In the genomic region with DNA sequence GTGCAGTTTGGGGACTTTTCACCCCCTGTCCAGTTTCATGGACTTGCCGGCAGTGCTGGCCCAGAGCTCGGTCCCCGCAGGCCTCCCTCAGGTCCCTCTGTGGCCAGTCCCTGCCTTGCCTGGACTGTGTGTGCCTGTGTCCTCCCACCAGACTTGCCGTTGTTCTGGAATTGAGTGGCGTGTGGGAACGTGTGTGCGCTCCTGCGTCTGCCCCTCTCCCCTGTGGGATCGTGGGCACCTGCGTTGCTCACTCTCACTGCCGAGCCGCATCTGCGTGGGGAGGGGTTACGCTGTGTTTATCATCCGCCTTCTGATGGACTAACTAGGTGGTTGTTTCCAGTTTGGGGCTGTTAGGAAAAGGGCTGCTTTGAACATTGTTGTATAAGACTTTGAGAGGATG, we compare ENCODE assay signal across 15 cellular contexts. TPM values are rescaled to one million over a fixed set of nuclear protein-coding genes. Genes with fewer than 3 reads are reported as not detected.
DNase-seq lines count a peak whose midpoint lies in the region; TF ChIP-seq lines count a peak whose summit lies in the region.
"Had no signal": no experiment of that assay in that cellular context is flagged by ENCODE, and none has a peak within 500 bp of the region (broad histone marks: within the 10 kb centered on the region; RNA-seq: fewer than 3 reads in every experiment).

No MANE protein-coding gene starts in this region.

- H3K9ac ChIP-seq in GM23248 (peak overlapping the region; percentile 75), SK-N-MC (ENCODE audit: insufficient read length) (no peak overlapping the region), fibroblast of lung (ENCODE audit: insufficient read depth, low read length) (no peak overlapping the region)

- H3K4me2 ChIP-seq in GM23248 (ENCODE audit: unreplicated experiment), result peak overlapping the region; percentile 62
- peak overlapping the region; percentile 83 for H3K4me2 ChIP-seq in fibroblast of lung (ENCODE audit: extremely low read depth, insufficient read depth, low read length)

- H4K20me1 ChIP-seq in GM23248 (ENCODE audit: insufficient read depth) (no peaks in the 10 kb centered on the region; the same call in 1 of the 2 replicates), fibroblast of lung (ENCODE audit: control insufficient read depth, extremely low read depth, insufficient read depth, low read length) (no peaks in the 10 kb centered on the region)

- in situ Hi-C loops in GM23248 (cut with MboI), result no loop called here

- H3K79me2 ChIP-seq in GM23248 (ENCODE audit: insufficient read depth), result peaks cover 91% of the 10 kb centered on the region
- peaks cover 53% of the 10 kb centered on the region for H3K79me2 ChIP-seq in fibroblast of lung (ENCODE audit: control insufficient read depth, insufficient read depth, low read length)

- H3K9me3 ChIP-seq in GM23248 (ENCODE audit: low read depth) (no peaks in the 10 kb centered on the region), SK-N-MC (ENCODE audit: low read depth, low read length) (no peaks in the 10 kb centered on the region), fibroblast of lung (ENCODE audit: control insufficient read depth, insufficient read depth, low read depth, low read length) (no peaks in the 10 kb centered on the region)
- H3K9me3 ChIP-seq: gastrocnemius medialis, right lobe of liver had no signal

- TF ChIP-seq CTCF in fibroblast of lung (conservative IDR thresholded peaks at IDR 0.05 in 1 of 2, IDR thresholded peaks at IDR 0.05 in 1 of 2; ENCODE audit: low read depth in 1 of 2, low read length in 2 of 2), result no peak

- DNase-seq in GM23248, result no peak
- DNase-seq in SK-N-MC (ENCODE audit: low read depth, low spot score), result no peak
- DNase-seq in fibroblast of lung (ENCODE audit: low read depth in 2 of 2), result no peak
- peak; percentile 31 for DNase-seq in retina
- DNase-seq in stimulated activated CD4-positive, alpha-beta T cell treated with anti-CD3 and anti-CD28 coated beads, Interleukin-1b, Interleukin-23, amount 100 ng/mL, for 48 hours, result no peak
- DNase-seq in HuH-7.5 (ENCODE audit: low spot score), result no peak
- no peak for DNase-seq in NAMALWA (ENCODE audit: low spot score)
- DNase-seq: activated CD4-positive, alpha-beta T cell treated with anti-CD3 and anti-CD28 coated beads for 4 hours; effector CD4-positive, alpha-beta T cell; gastrocnemius medialis; immature natural killer cell; NCI-H526 treated with DMSO at 0.1 percent for 48 hours; right lobe of liver; stimulated activated naive CD4-positive, alpha-beta T cell treated with Interleukin-2 at 50 U/mL for 16 hours had no signal

- peaks cover 19% of the 10 kb centered on the region for H3K4me1 ChIP-seq in GM23248 (ENCODE audit: insufficient read depth)
- H3K4me1 ChIP-seq in fibroblast of lung (ENCODE audit: control insufficient read depth, extremely low read depth, insufficient read depth, low read length), result peaks cover 14% of the 10 kb centered on the region
- H3K4me1 ChIP-seq: right lobe of liver had no signal

- WGBS in GM23248 (ENCODE audit: low coverage in 1 of 2, low lambda C conversion rate in 2 of 2, missing lambda C conversion rate in 2 of 2), 2 experiments, result 28 to 30% methylated on average over 15 of the region's 15 CpGs

- no peaks in the 10 kb centered on the region for H3K9me2 ChIP-seq in GM23248 (ENCODE audit: insufficient read depth)

- peaks cover 8% of the 10 kb centered on the region; the same call in 1 of the 2 replicates for H3F3A ChIP-seq in GM23248 (ENCODE audit: insufficient read depth)

- no peaks in the 10 kb centered on the region; the same call in 1 of the 2 replicates for H3K36me3 ChIP-seq in GM23248 (ENCODE audit: low read depth)
- peaks cover 28% of the 10 kb centered on the region for H3K36me3 ChIP-seq in SK-N-MC (ENCODE audit: insufficient read depth, low read length)
- peaks cover 11% of the 10 kb centered on the region for H3K36me3 ChIP-seq in fibroblast of lung (ENCODE audit: control insufficient read depth, insufficient read depth, low read length)

- H3K27ac ChIP-seq in GM23248, result peak overlapping the region; percentile 80
- peak overlapping the region; percentile 75; the same call in 1 of the 2 replicates for H3K27ac ChIP-seq in SK-N-MC
- peak overlapping the region; percentile 50 for H3K27ac ChIP-seq in fibroblast of lung (ENCODE audit: insufficient read depth, low read length)
- H3K27ac ChIP-seq: right lobe of liver had no signal

- H2AFZ ChIP-seq in GM23248 (no peak overlapping the region), fibroblast of lung (ENCODE audit: low read length) (no peak overlapping the region)

- H3K27me3 ChIP-seq in GM23248 (replicated peaks; ENCODE audit: insufficient read depth) (no peaks in the 10 kb centered on the region), fibroblast of lung (ENCODE audit: control insufficient read depth, insufficient read depth, low read length) (no peaks in the 10 kb centered on the region)
- H3K27me3 ChIP-seq: gastrocnemius medialis, right lobe of liver had no signal

- H3K4me3 ChIP-seq in GM23248 (peak overlapping the region; percentile 42), SK-N-MC (no peak overlapping the region), fibroblast of lung (replicated peaks in 1 of 4; ENCODE audit: control extremely low read depth in 1 of 4, insufficient read depth in 1 of 4, low read depth in 3 of 4, low read length in 4 of 4) (peak overlapping the region in 1 of 4 experiments; percentile 34)
- H3K4me3 ChIP-seq: gastrocnemius medialis, right lobe of liver had no signal

RNA-seq across cellular contexts. Expression of a gene that starts 21.2 kb away (rescaled TPM):
- 26.0 and 36.9 TPM in 2 replicates for total RNA-seq in GM23248 (2014; rRNA removed; shearing (Covaris generic))
- polyA plus RNA-seq in GM23248 (2016; fragmentation: Nextera tagmentation; extraction: Ambion mirVana) (21.0 TPM in 2 replicates), fibroblast of lung (24.8 and 25.6 TPM in 2 replicates)
- total RNA-seq in fibroblast of lung, result 27.1 and 30.0 TPM in 2 replicates
- 21.9 and 25.8 TPM in 2 replicates for polyA plus RNA-seq in fibroblast of lung (2012)
- polyA minus RNA-seq in fibroblast of lung (ENCODE audit: low replicate concordance), result 42.8 and 80.2 TPM in 2 replicates

RNA-seq across cellular contexts. Expression of a gene that starts 37.9 kb away (rescaled TPM):
- total RNA-seq in GM23248 (2014; rRNA removed; shearing (Covaris generic)), result 9.1 and 12.5 TPM in 2 replicates
- 5.2 and 5.3 TPM in 2 replicates for polyA plus RNA-seq in GM23248 (2016; fragmentation: Nextera tagmentation; extraction: Ambion mirVana)
- 3.9 and 5.1 TPM in 2 replicates for total RNA-seq in fibroblast of lung
- 0.42 and 0.62 TPM in 2 replicates for polyA plus RNA-seq in fibroblast of lung
- 0.99 and 1.1 TPM in 2 replicates for polyA plus RNA-seq in fibroblast of lung (2012)
- polyA minus RNA-seq in fibroblast of lung (ENCODE audit: low replicate concordance), result 0.30 and 0.35 TPM in 2 replicates
- total RNA-seq: H4 had no signal

RNA-seq across cellular contexts. Expression of a gene that starts 52.5 kb away (rescaled TPM):
- 14.9 and 21.9 TPM in 2 replicates for total RNA-seq in GM23248 (2014; rRNA removed; shearing (Covaris generic))
- 24.5 and 29.3 TPM in 2 replicates for polyA plus RNA-seq in GM23248 (2016; fragmentation: Nextera tagmentation; extraction: Ambion mirVana)
- 13.4 and 14.4 TPM in 2 replicates for total RNA-seq in fibroblast of lung
- polyA plus RNA-seq in fibroblast of lung, result 8.6 and 9.6 TPM in 2 replicates
- 16.7 and 19.1 TPM in 2 replicates for polyA plus RNA-seq in fibroblast of lung (2012)
- 8.2 and 19.7 TPM in 2 replicates for polyA minus RNA-seq in fibroblast of lung (ENCODE audit: low replicate concordance)

RNA-seq across cellular contexts. Expression of a gene that starts 52.7 kb away (rescaled TPM):
- total RNA-seq in GM23248 (2014; rRNA removed; shearing (Covaris generic)), result 15.6 and 26.3 TPM in 2 replicates
- polyA plus RNA-seq in GM23248 (2016; fragmentation: Nextera tagmentation; extraction: Ambion mirVana) (472 and 478 TPM in 2 replicates), fibroblast of lung (356 and 367 TPM in 2 replicates)
- 204 and 257 TPM in 2 replicates for total RNA-seq in fibroblast of lung
- polyA plus RNA-seq in fibroblast of lung (2012), result 848 and 872 TPM in 2 replicates
- 25.8 and 82.6 TPM in 2 replicates for polyA minus RNA-seq in fibroblast of lung (ENCODE audit: low replicate concordance)
